In the genomic region with DNA sequence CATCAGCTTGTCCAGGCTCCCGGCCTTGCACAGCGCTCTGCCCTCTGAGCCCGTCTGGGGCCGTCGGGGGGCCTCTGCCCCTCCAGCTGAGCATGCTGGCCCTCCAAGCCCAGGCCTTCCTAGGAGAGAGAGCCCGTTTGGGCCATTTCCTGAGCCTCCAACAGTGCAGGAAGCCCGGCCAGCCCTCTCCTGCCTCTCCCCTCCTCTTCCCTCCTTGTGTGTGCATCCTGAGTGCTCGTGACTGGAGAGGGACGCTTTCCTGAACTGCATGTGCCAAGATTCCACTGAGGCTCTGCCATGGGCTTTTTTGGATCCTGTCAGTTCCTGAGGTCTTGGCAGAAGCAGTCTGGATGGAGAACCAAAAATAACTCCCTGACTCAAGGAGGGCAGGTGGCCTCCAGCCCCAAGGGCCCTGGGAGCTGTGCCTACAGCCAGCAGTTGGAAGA, we compare ENCODE assay signal across 18 cellular contexts. TPM values are rescaled to one million over a fixed set of nuclear protein-coding genes. Genes with fewer than 3 reads are reported as not detected.
DNase-seq lines count a peak whose midpoint lies in the region; ATAC-seq and TF ChIP-seq lines count a peak whose summit lies in the region.
"Had no signal": no experiment of that assay in that cellular context is flagged by ENCODE, and none has a peak within 500 bp of the region (broad histone marks: within the 10 kb centered on the region; RNA-seq: fewer than 3 reads in every experiment).

No MANE protein-coding gene starts in this region.

- H3K27ac ChIP-seq in dorsolateral prefrontal cortex, result peak overlapping the region in 53 of 59 donors; percentile 19 to 87 (median 63)
- H3K27ac ChIP-seq in temporal lobe (ENCODE audit: low read depth, low read length), result peak overlapping the region; percentile 4
- H3K27ac ChIP-seq: KMS-11, Peyer's patch had no signal

- H3K4me3 ChIP-seq in dorsolateral prefrontal cortex, result no peak overlapping the region
- H3K4me3 ChIP-seq: HAP-1, Peyer's patch had no signal

- H3K4me1 Mint-ChIP-seq in WTC11, result peaks cover 13% of the 10 kb centered on the region

- ATAC-seq in WTC11, result no peak
- no peak for ATAC-seq in GM21825 (IDR thresholded peaks at IDR 0.05; ENCODE audit: unreplicated experiment)

- peaks cover 9% of the 10 kb centered on the region for H3K36me3 Mint-ChIP-seq in WTC11

- H3K27me3 ChIP-seq in dorsolateral prefrontal cortex, result peaks cover 0 to 4% (median 0%) of the 10 kb centered on the region in 45 donors
- H3K27me3 ChIP-seq: Peyer's patch had no signal

- peak overlapping the region; percentile 72 for H3K27ac Mint-ChIP-seq in WTC11

- intact Hi-C loops in dorsolateral prefrontal cortex (cut with DNase I), result no loop called here

- H3K27me3 Mint-ChIP-seq in WTC11 (ENCODE audit: low read depth), result no peaks in the 10 kb centered on the region

- TF ChIP-seq CTCF in WTC11 (IDR thresholded peaks at IDR 0.05), result no peak
- TF ChIP-seq CTCF in dorsolateral prefrontal cortex (IDR thresholded peaks at IDR 0.05 in 54 of 56, conservative IDR thresholded peaks at IDR 0.05 in 2 of 56; ENCODE audit: low read depth in 1 of 56, partially characterized antibody in 56 of 56), result no peak

- POLR2A ChIA-PET in WTC11 (lab: Charles Lee), result no interaction called here

- H3K4me3 Mint-ChIP-seq in WTC11, result no peak overlapping the region

- CTCF ChIA-PET in WTC11 (lab: Charles Lee), result interaction anchor here (1.2 to 2.0 kb wide), 2 partner anchors 14 to 16 kb away, joined by 4 to 5 read pairs; no protein-coding TSS in a partner anchor

- DNase-seq in WTC11 (ENCODE audit: low spot score), result no peak
- peak in 3 of 10 donors; percentile 54 to 81 (median 63) for DNase-seq in dorsolateral prefrontal cortex
- peak; percentile 24 for DNase-seq in midbrain (lab: John Stamatoyannopoulos, UW)
- no peak for DNase-seq in iPS-NIHi11 (ENCODE audit: low spot score)
- no peak for DNase-seq in NCI-H2196 treated with DMSO at 0.1 percent for 48 hours (lab: John Stamatoyannopoulos, UW; ENCODE audit: unreplicated experiment)
- no peak for DNase-seq in SHP77 treated with DMSO at 0.1 percent for 48 hours (lab: John Stamatoyannopoulos, UW)
- DNase-seq: DMS 273 treated with DMSO at 0.1 percent for 48 hours, EL, NCI-H1930, NCI-H2171, NCI-H510A, Peyer's patch, SIG-M5 had no signal

- H3K9me3 Mint-ChIP-seq in WTC11, result no peaks in the 10 kb centered on the region

TF ChIP-seq in WTC11, 78 proteins besides CTCF, POLR2A, EP300 and RAD21 (continues in another document):
- TF ChIP-seq FOXP1 (CRISPR knock-in tag; IDR thresholded peaks at IDR 0.05; ENCODE audit: borderline replicate concordance), result no peak
- TF ChIP-seq, protein P1, sequence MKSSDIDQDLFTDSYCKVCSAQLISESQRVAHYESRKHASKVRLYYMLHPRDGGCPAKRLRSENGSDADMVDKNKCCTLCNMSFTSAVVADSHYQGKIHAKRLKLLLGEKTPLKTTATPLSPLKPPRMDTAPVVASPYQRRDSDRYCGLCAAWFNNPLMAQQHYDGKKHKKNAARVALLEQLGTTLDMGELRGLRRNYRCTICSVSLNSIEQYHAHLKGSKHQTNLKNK (CRISPR knock-in tag; IDR thresholded peaks at IDR 0.05), result no peak
- no peak for TF ChIP-seq NR2C2 (CRISPR knock-in tag; IDR thresholded peaks at IDR 0.05)
- TF ChIP-seq OVOL2 (CRISPR knock-in tag; IDR thresholded peaks at IDR 0.05; ENCODE audit: borderline replicate concordance), result no peak
- TF ChIP-seq, protein P2, sequence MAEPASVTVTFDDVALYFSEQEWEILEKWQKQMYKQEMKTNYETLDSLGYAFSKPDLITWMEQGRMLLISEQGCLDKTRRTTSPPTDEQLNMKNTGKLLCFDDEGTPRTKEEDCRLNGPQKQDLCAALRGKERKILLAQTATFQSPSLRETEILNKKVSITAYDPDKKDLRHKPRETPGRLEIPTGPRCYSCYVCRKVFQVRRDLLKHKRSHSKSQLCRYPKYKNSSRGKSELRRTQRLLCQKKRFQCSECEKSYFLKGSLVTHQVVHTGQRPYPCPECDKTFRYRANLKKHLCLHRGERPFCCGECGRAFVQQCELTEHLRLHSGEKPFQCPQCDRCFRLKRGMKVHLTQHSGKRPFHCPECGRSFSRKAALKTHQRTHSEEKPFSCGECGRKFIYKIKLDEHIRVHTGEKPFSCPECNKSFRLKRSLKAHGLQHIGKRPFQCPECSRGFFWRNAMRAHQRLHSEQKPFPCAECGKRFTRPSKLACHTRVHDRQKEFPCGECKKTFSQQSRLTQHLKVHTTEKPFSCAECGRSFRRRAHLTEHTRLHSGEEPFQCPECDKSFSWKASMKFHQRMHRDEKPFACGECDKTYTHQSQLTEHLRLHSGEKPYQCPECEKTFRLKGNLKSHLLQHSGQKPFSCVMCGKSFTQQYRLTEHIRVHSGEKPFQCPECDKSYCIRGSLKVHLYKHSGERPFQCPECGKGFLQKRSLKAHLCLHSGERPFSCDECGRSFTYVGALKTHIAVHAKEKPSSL (CRISPR knock-in tag; conservative IDR thresholded peaks at IDR 0.05), result no peak
- no peak for TF ChIP-seq FOXJ3 (CRISPR knock-in tag; IDR thresholded peaks at IDR 0.05; ENCODE audit: borderline replicate concordance)
- no peak for TF ChIP-seq HMGA2 (CRISPR knock-in tag; IDR thresholded peaks at IDR 0.05)
- no peak for TF ChIP-seq ZNF138 (CRISPR knock-in tag; conservative IDR thresholded peaks at IDR 0.05)
- TF ChIP-seq, protein P3, sequence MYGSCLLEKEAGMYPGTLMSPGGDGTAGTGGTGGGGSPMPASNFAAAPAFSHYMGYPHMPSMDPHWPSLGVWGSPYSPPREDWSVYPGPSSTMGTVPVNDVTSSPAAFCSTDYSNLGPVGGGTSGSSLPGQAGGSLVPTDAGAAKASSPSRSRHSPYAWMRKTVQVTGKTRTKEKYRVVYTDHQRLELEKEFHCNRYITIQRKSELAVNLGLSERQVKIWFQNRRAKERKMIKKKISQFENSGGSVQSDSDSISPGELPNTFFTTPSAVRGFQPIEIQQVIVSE (CRISPR knock-in tag; IDR thresholded peaks at IDR 0.05; ENCODE audit: borderline replicate concordance), result no peak
- TF ChIP-seq, protein P4, sequence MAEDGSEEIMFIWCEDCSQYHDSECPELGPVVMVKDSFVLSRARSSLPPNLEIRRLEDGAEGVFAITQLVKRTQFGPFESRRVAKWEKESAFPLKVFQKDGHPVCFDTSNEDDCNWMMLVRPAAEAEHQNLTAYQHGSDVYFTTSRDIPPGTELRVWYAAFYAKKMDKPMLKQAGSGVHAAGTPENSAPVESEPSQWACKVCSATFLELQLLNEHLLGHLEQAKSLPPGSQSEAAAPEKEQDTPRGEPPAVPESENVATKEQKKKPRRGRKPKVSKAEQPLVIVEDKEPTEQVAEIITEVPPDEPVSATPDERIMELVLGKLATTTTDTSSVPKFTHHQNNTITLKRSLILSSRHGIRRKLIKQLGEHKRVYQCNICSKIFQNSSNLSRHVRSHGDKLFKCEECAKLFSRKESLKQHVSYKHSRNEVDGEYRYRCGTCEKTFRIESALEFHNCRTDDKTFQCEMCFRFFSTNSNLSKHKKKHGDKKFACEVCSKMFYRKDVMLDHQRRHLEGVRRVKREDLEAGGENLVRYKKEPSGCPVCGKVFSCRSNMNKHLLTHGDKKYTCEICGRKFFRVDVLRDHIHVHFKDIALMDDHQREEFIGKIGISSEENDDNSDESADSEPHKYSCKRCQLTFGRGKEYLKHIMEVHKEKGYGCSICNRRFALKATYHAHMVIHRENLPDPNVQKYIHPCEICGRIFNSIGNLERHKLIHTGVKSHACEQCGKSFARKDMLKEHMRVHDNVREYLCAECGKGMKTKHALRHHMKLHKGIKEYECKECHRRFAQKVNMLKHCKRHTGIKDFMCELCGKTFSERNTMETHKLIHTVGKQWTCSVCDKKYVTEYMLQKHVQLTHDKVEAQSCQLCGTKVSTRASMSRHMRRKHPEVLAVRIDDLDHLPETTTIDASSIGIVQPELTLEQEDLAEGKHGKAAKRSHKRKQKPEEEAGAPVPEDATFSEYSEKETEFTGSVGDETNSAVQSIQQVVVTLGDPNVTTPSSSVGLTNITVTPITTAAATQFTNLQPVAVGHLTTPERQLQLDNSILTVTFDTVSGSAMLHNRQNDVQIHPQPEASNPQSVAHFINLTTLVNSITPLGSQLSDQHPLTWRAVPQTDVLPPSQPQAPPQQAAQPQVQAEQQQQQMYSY (CRISPR knock-in tag; IDR thresholded peaks at IDR 0.05), result no peak
- TF ChIP-seq MYBL2 (CRISPR knock-in tag; IDR thresholded peaks at IDR 0.05), result no peak
- TF ChIP-seq, protein P5, sequence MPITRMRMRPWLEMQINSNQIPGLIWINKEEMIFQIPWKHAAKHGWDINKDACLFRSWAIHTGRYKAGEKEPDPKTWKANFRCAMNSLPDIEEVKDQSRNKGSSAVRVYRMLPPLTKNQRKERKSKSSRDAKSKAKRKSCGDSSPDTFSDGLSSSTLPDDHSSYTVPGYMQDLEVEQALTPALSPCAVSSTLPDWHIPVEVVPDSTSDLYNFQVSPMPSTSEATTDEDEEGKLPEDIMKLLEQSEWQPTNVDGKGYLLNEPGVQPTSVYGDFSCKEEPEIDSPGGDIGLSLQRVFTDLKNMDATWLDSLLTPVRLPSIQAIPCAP (CRISPR knock-in tag; IDR thresholded peaks at IDR 0.05), result no peak
- no peak for TF ChIP-seq TEAD4 (CRISPR knock-in tag; IDR thresholded peaks at IDR 0.05)

RNA-seq across cellular contexts. Expression of a gene that starts 15.6 kb away (rescaled TPM):
- total RNA-seq in WTC11 (2021) (31.8 to 37.6 TPM (median 31.9 TPM) in 3 replicates), dorsolateral prefrontal cortex (1,000 to 10,000 TPM in 2 of 120 experiments, 100 to 1,000 TPM in 118; 171 to 1,128 (median 638) TPM), temporal lobe (75.5 TPM)
- total RNA-seq: MCF 10A had no signal
